ENCODE assay signal across 22 cellular contexts in genomic region chr5:77354454-77354853, GRCh38.
DNase-seq lines count a peak whose midpoint lies in the region; ATAC-seq, FAIRE-seq and TF ChIP-seq lines count a peak whose summit lies in the region.
"Had no signal": no experiment of that assay in that cellular context is flagged by ENCODE, and none has a peak within 500 bp of the region (broad histone marks: within the 10 kb centered on the region; RNA-seq: fewer than 3 reads in every experiment).

No MANE protein-coding gene starts in this region.

- no peak overlapping the region for H3K4me3 ChIP-seq in liver (ENCODE audit: low read depth in 1 of 3, low read length in 3 of 3)
- H3K4me3 ChIP-seq in HepG2 (replicated peaks in 1 of 3; ENCODE audit: insufficient read depth in 1 of 3, low read depth in 2 of 3, low read length in 3 of 3), result no peak overlapping the region
- no peak overlapping the region for H3K4me3 ChIP-seq in right lobe of liver
- H3K4me3 ChIP-seq in thoracic aorta, result no peak overlapping the region
- H3K4me3 ChIP-seq: BLaER1 treated with 17β-estradiol and CSF1 and Interleukin-3, amounts not matched to agents 10 nM and 100 nM; GM12878; GM23248 had no signal

- ATAC-seq in HepG2, result no peak
- ATAC-seq in right lobe of liver, result peak; percentile 40 to 81 (median 76)
- no peak for ATAC-seq in thoracic aorta (ENCODE audit: insufficient number of reproducible peaks, low FRiP score, low read depth)
- ATAC-seq in HG03175 (IDR thresholded peaks at IDR 0.05; ENCODE audit: unreplicated experiment), result no peak
- ATAC-seq in GM21619 (IDR thresholded peaks at IDR 0.05; ENCODE audit: unreplicated experiment), result no peak
- ATAC-seq: GM12878 had no signal

- intact Hi-C loops in HepG2 (cut with micrococcal nuclease; ENCODE audit: unreplicated experiment), result no loop called here
- intact Hi-C loops in right lobe of liver (cut with DNase I), result no loop called here

- TF ChIP-seq POLR2A in HepG2 (IDR thresholded peaks at IDR 0.05; ENCODE audit: insufficient read depth in 1 of 2, low read depth in 2 of 2, low read length in 2 of 2) (no peak), right lobe of liver (IDR thresholded peaks at IDR 0.05) (no peak)

- 44% methylated on average over 2 of the region's 2 CpGs for WGBS in liver
- WGBS in HepG2 (ENCODE audit: low lambda C conversion rate), result 42% methylated on average over 2 of the region's 2 CpGs
- 38% methylated on average over 1 of the region's 2 CpGs for WGBS in right lobe of liver (ENCODE audit: insufficient coverage, low coverage, low lambda C conversion rate, missing lambda C conversion rate)

- H3K27ac ChIP-seq in liver (ENCODE audit: low read depth in 1 of 2, low read length in 2 of 2), result no peak overlapping the region
- H3K27ac ChIP-seq in HepG2 (ENCODE audit: extremely low read length, insufficient read depth, low read length), result no peak overlapping the region
- peak overlapping the region; percentile 60; the same call in 1 of the 2 replicates for H3K27ac ChIP-seq in VCaP
- H3K27ac ChIP-seq in right lobe of liver, result peak overlapping the region in 1 of 3 donors; percentile 69
- peak overlapping the region; percentile 39 to 77 for H3K27ac ChIP-seq in thoracic aorta
- H3K27ac ChIP-seq: 22Rv1; BLaER1 treated with 17β-estradiol and CSF1 and Interleukin-3, amounts not matched to agents 10 nM and 100 nM; GM23248 had no signal

- FAIRE-seq in HepG2 (lab: Jason Lieb, UNC), result no peak
- FAIRE-seq: A204.1, G401.6, GM12878, H1 had no signal

- TF ChIP-seq CTCF in liver (IDR thresholded peaks at IDR 0.05; ENCODE audit: low read depth, low read length, missing input control) (no peak), HepG2 (CRISPR knock-in tag; IDR thresholded peaks at IDR 0.05) (no peak), VCaP (conservative IDR thresholded peaks at IDR 0.05) (no peak), right lobe of liver (IDR thresholded peaks at IDR 0.05) (no peak), thoracic aorta (IDR thresholded peaks at IDR 0.05) (no peak)

- TF ChIP-seq RAD21 in liver (IDR thresholded peaks at IDR 0.05) (no peak), HepG2 (CRISPR knock-in tag; IDR thresholded peaks at IDR 0.05) (no peak)

- H3K27me3 ChIP-seq in liver (ENCODE audit: control insufficient read depth in 4 of 4, insufficient read depth in 4 of 4, low read length in 3 of 4) (no peaks in the 10 kb centered on the region), HepG2 (ENCODE audit: control insufficient read depth in 1 of 2, insufficient read depth in 2 of 2, low read length in 2 of 2) (no peaks in the 10 kb centered on the region; a peak in 2 of 5 replicates), right lobe of liver (no peaks in the 10 kb centered on the region), thoracic aorta (replicated peaks; ENCODE audit: insufficient read depth) (no peaks in the 10 kb centered on the region)
- H3K27me3 ChIP-seq: BE2C; BLaER1 treated with 17β-estradiol and CSF1 and Interleukin-3, amounts not matched to agents 10 nM and 100 nM had no signal

- peaks cover 4 to 28% (median 17%) of the 10 kb centered on the region in 4 donors for H3K4me1 ChIP-seq in liver (ENCODE audit: control insufficient read depth in 4 of 4, insufficient read depth in 4 of 4, low read length in 3 of 4)
- H3K4me1 ChIP-seq in HepG2 (ENCODE audit: insufficient read depth, low read length), result peaks cover 8% of the 10 kb centered on the region
- H3K4me1 ChIP-seq in right lobe of liver, result peaks cover 0 to 39% (median 9%) of the 10 kb centered on the region in 4 donors
- peaks cover 15 to 47% of the 10 kb centered on the region in 2 donors for H3K4me1 ChIP-seq in thoracic aorta (ENCODE audit: control insufficient read depth in 1 of 2, low read depth in 2 of 2)

- POLR2A ChIA-PET in HepG2 (lab: Yijun Ruan, JAX), result no interaction called here

- BruUV-seq in HepG2 (replicated peaks; lab: Mats Ljungman, UMichigan), result no TSS peak

- CTCF ChIA-PET in HepG2 (lab: Yijun Ruan, JAX; ENCODE audit: low intra/inter-chr PET ratio, low total read pairs), result no interaction called here

- no peak overlapping the region for H2AFZ ChIP-seq in HepG2 (ENCODE audit: low read length)
- H2AFZ ChIP-seq: GM23248 had no signal

- in situ Hi-C loops in HepG2 (cut with HindIII; ENCODE audit: extremely low pct_ligation_motif_present, low pct_unique_long_range_greater_than_20kb), result no loop called here

- no peaks in the 10 kb centered on the region for H4K20me1 ChIP-seq in HepG2 (ENCODE audit: insufficient read depth, low read length)
- H4K20me1 ChIP-seq: BLaER1 treated with 17β-estradiol and CSF1 and Interleukin-3, amounts not matched to agents 10 nM and 100 nM had no signal

- H3K36me3 ChIP-seq in liver (ENCODE audit: control insufficient read depth in 4 of 4, insufficient read depth in 3 of 4, low read depth in 1 of 4, low read length in 3 of 4) (no peaks in the 10 kb centered on the region), HepG2 (replicated peaks in 1 of 2; ENCODE audit: control insufficient read depth in 1 of 2, insufficient read depth in 2 of 2, low read length in 2 of 2) (no peaks in the 10 kb centered on the region), right lobe of liver (no peaks in the 10 kb centered on the region), thoracic aorta (no peaks in the 10 kb centered on the region)
- H3K36me3 ChIP-seq: BE2C; BLaER1 treated with 17β-estradiol and CSF1 and Interleukin-3, amounts not matched to agents 10 nM and 100 nM had no signal

- TF ChIP-seq EP300 in HepG2 (IDR thresholded peaks at IDR 0.05; ENCODE audit: low read depth in 2 of 2, low read length in 2 of 2), result no peak
- TF ChIP-seq EP300 in HepG2 (CRISPR knock-in tag; IDR thresholded peaks at IDR 0.05; ENCODE audit: borderline replicate concordance), result no peak

- H3K79me2 ChIP-seq in HepG2 (ENCODE audit: insufficient read depth, low read length), result no peaks in the 10 kb centered on the region

- DNase-seq in HepG2 (ENCODE audit: low spot score), result no peak
- peak in 1 of 3 donors; percentile 79 for DNase-seq in right lobe of liver
- no peak for DNase-seq in thoracic aorta (ENCODE audit: low spot score)
- DNase-seq in globus pallidus (ENCODE audit: low spot score), result no peak
- DNase-seq: BE2C; Caco-2; CD4-positive, alpha-beta memory T cell; DMS153; DND-41; GM23248; H7; HCEC 1CT had no signal

- H3K9ac ChIP-seq in liver (ENCODE audit: low read depth in 1 of 2, low read length in 2 of 2), result no peak overlapping the region
- H3K9ac ChIP-seq in HepG2 (ENCODE audit: insufficient read depth, low read depth, low read length), result no peak overlapping the region
- H3K9ac ChIP-seq: BLaER1 treated with 17β-estradiol and CSF1 and Interleukin-3, amounts not matched to agents 10 nM and 100 nM; GM23248 had no signal

- no peak overlapping the region for H3K4me2 ChIP-seq in HepG2 (ENCODE audit: low read depth, low read length)
- H3K4me2 ChIP-seq: BLaER1 treated with 17β-estradiol and CSF1 and Interleukin-3, amounts not matched to agents 10 nM and 100 nM had no signal

- H3K9me3 ChIP-seq in liver (ENCODE audit: control insufficient read depth in 4 of 4, low read length in 3 of 4) (no peaks in the 10 kb centered on the region), HepG2 (ENCODE audit: low read length) (no peaks in the 10 kb centered on the region), right lobe of liver (no peaks in the 10 kb centered on the region), thoracic aorta (no peaks in the 10 kb centered on the region)
- H3K9me3 ChIP-seq: BE2C; BLaER1 treated with 17β-estradiol and CSF1 and Interleukin-3, amounts not matched to agents 10 nM and 100 nM had no signal

TF ChIP-seq in liver, 16 proteins besides CTCF, POLR2A, EP300 and RAD21 (continues in another document):
- TF ChIP-seq FOXA1 (IDR thresholded peaks at IDR 0.05) (no peak), TAF1 (conservative IDR thresholded peaks at IDR 0.05) (no peak), HNF4A (conservative IDR thresholded peaks at IDR 0.05) (peak; percentile 29 to 61), RXRA (IDR thresholded peaks at IDR 0.05) (peak; percentile 18 to 57)

TF ChIP-seq in HepG2, 621 proteins besides CTCF, POLR2A, EP300 and RAD21:
- TF ChIP-seq PHF8 (CRISPR knock-in tag; IDR thresholded peaks at IDR 0.05) (no peak), ATF3 (CRISPR knock-in tag; IDR thresholded peaks at IDR 0.05) (no peak), RELA (CRISPR knock-in tag; IDR thresholded peaks at IDR 0.05) (no peak), ZNF605 (CRISPR knock-in tag; IDR thresholded peaks at IDR 0.05) (no peak), ZNF784 (CRISPR knock-in tag; IDR thresholded peaks at IDR 0.05; ENCODE audit: borderline replicate concordance) (no peak), FLYWCH1 (CRISPR knock-in tag; IDR thresholded peaks at IDR 0.05) (no peak)
TF ChIP-seq in HepG2: peak in this region for 0.

Comparison
In these comparisons a context has a peak if more than half of its experiments do, and no peak if none do; other contexts are left out.
1. ATAC-seq: peak in right lobe of liver (4 of 4); none in HepG2 (single experiment), thoracic aorta (single experiment), HG03175 (single experiment) and GM21619 (single experiment).
2. H3K27ac ChIP-seq: peak in VCaP (single experiment) and thoracic aorta (2 of 2); none in liver (0 of 2) and HepG2 (single experiment).